In the genomic region with DNA sequence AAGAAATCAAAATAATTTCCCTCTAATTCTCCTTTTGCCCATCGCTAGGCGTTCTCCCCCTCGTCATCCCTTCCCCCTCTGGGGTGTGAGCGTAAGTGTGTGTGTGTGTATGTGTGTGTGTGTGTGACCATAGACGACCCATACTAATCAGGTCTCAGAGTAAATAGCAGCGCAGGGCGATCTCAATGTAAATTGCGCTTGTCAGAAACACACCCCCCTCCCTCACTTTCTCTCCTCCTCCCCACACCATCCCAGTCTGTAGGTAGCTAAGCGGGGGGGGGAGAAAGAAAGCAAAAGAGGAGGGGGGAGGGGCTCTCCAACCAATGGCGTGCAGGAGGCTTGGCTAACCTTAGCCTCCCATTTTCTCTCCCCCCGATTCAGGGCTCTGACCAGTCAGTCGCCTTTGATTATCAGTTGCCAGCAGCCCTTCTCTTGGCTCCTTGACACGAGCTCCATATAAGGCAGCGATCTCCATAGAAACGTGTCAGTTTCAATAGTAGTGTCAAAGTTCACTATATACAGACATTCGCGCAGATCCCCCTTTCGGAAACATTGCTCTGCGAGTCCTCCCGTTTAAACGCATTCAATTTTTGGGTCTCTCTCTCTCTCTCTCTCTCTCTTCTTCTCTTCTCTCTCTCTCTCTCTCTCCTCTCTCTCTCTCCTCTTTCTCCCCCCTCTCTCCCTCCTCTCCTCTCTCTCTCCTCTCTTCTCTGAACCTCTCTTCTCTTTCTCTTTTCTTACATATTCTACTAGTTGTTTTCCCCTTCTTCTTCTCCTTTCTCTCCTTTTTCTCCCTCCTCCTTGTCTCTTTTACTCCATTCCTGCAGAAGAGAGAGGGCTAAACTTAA, we compare ENCODE assay signal across 8 cellular contexts. TPM values are rescaled to one million over a fixed set of nuclear protein-coding genes. Genes with fewer than 3 reads are reported as not detected.
DNase-seq lines count a peak whose midpoint lies in the region; ATAC-seq and TF ChIP-seq lines count a peak whose summit lies in the region.

TSS of gene NR2F1 (plus strand) at position 546 of the 848 bp plus-strand sequence. CDS start 1,802 bp downstream, outside the sequence.

- H3K4me1 Mint-ChIP-seq in brain = peaks cover 8% of the 10 kb centered on the region

- POLR2A ChIA-PET in GM10248 (lab: Yijun Ruan, JAX) = no interaction called here

- H3K27ac Mint-ChIP-seq in brain = no peak within 1 kb of the TSS

- H3K36me3 Mint-ChIP-seq in brain = peaks cover 20% of the 10 kb centered on the region

- no peak for TF ChIP-seq POLR2A in spleen (IDR thresholded peaks at IDR 0.05)

- TF ChIP-seq CTCF in brain (conservative IDR thresholded peaks at IDR 0.05) (no peak), spleen (IDR thresholded peaks at IDR 0.05 in 8 of 11, conservative IDR thresholded peaks at IDR 0.05 in 3 of 11) (peak in 4 of 11 experiments; percentile 24 to 87 (median 52)), GM10248 (IDR thresholded peaks at IDR 0.05; ENCODE audit: control extremely low read depth, extremely low read depth, low read depth, missing control alignments) (no peak)

- H3K4me3 Mint-ChIP-seq in brain = no peak within 1 kb of the TSS

- DNase-seq in DMS 273 (lab: John Stamatoyannopoulos, UW; ENCODE audit: unreplicated experiment) = peak; percentile 97
- peak; percentile 58 for DNase-seq in HK-2 (ENCODE audit: unreplicated experiment)
- DNase-seq in NCI-H748 (lab: John Stamatoyannopoulos, UW; ENCODE audit: unreplicated experiment) = peak; percentile 100
- peak; percentile 78 for DNase-seq in islet precursor cell
- no peak for DNase-seq in spleen
- no peak for DNase-seq in GM10248 (ENCODE audit: extremely low spot score)

- CTCF ChIA-PET in GM10248 (lab: Yijun Ruan, JAX) = interaction anchor here (0.7 to 2.1 kb wide), 5 partner anchors 13 to 316 kb away, joined by 3 to 9 read pairs (median 4); no protein-coding TSS in a partner anchor

- H3K36me3 ChIP-seq in spleen = peaks cover 0 to 3% (median 0%) of the 10 kb centered on the region in 6 donors

- no peak for ATAC-seq in GM19351 (IDR thresholded peaks at IDR 0.05; ENCODE audit: unreplicated experiment)

- peaks cover 41% of the 10 kb centered on the region for H3K27me3 Mint-ChIP-seq in brain

- peak within 1 kb of the TSS in 7 of 8 donors; percentile 29 to 84 (median 62) for H3K27ac ChIP-seq in spleen

- peaks cover 18 to 74% (median 52%) of the 10 kb centered on the region in 6 donors for H3K4me1 ChIP-seq in spleen

- peaks cover 0 to 5% (median 0%) of the 10 kb centered on the region in 8 donors for H3K9me3 ChIP-seq in spleen

- peaks cover 0 to 18% (median 2%) of the 10 kb centered on the region in 5 experiments for H3K9me3 Mint-ChIP-seq in brain

- peak within 1 kb of the TSS; percentile 28 to 72 (median 50) for H3K4me3 ChIP-seq in spleen

- intact Hi-C loops in spleen (cut with DNase I; ENCODE audit: low total_unique reads) = no loop called here

- H3K27me3 ChIP-seq in spleen (replicated peaks in 1 of 7) = peaks cover 15 to 98% (median 81%) of the 10 kb centered on the region in 7 donors

- 3 to 6% (median 4%) methylated on average over 20 to 21 of the region's 21 CpGs for WGBS in spleen, 5 donors

RNA-seq across cellular contexts. Expression of gene NR2F1, which starts in this region (rescaled TPM):
- polyA plus RNA-seq in brain (ENCODE audit: insufficient read depth, low read depth, low replicate concordance) (356 TPM), spleen (1 to 10 TPM; 2.0 to 4.4 (median 3.5) TPM)
- total RNA-seq in spleen = 10 to 100 TPM in 6 of 7 donors, 1 to 10 TPM in 1; 9.6 to 28.8 (median 13.6) TPM

Comparison
In these comparisons a context has a peak if more than half of its experiments do, and no peak if none do; other contexts are left out.
1. RNA of gene NR2F1 (polyA plus RNA-seq): 356 TPM in brain (single experiment); 2.0 to 4.4 TPM in spleen; every median in the first group is over 10 times any median in the second.
2. DNase-seq: peak in DMS 273 (single experiment), HK-2 (single experiment), NCI-H748 (single experiment) and islet precursor cell (single experiment); none in spleen (single experiment) and GM10248 (single experiment).